ENCODE assay signal across 9 cellular contexts in genomic region chr19:18420931-18421330, GRCh38. TPM values are rescaled to one million over a fixed set of nuclear protein-coding genes. Genes with fewer than 3 reads are reported as not detected.
DNase-seq lines count a peak whose midpoint lies in the region; ATAC-seq and TF ChIP-seq lines count a peak whose summit lies in the region.
"Had no signal": no experiment of that assay in that cellular context is flagged by ENCODE, and none has a peak within 500 bp of the region (broad histone marks: within the 10 kb centered on the region; RNA-seq: fewer than 3 reads in every experiment).

No MANE protein-coding gene starts in this region.

- peaks cover 51 to 62% (median 57%) of the 10 kb centered on the region in 11 experiments for H4K20me1 ChIP-seq in BLaER1 treated with 17β-estradiol and CSF1 and Interleukin-3, amounts not matched to agents 10 nM and 100 nM

- no peaks in the 10 kb centered on the region for H3K9me3 ChIP-seq in BLaER1 treated with 17β-estradiol and CSF1 and Interleukin-3, amounts not matched to agents 10 nM and 100 nM (replicated peaks in 1 of 11)
- H3K9me3 ChIP-seq in MG63 = no peaks in the 10 kb centered on the region
- H3K9me3 ChIP-seq in colonic mucosa = no peaks in the 10 kb centered on the region
- no peaks in the 10 kb centered on the region for H3K9me3 ChIP-seq in ovary

- intact Hi-C loops in colonic mucosa (cut with DNase I) (no loop called here), ovary (cut with DNase I) (loop anchor here in 1 of 4 donors (10.0 kb wide), 1 partner anchor 416 kb away; the partner anchor contains the start of gene ARRDC2)

- TF ChIP-seq CTCF in colonic mucosa (IDR thresholded peaks at IDR 0.05) (no peak), ovary (IDR thresholded peaks at IDR 0.05) (no peak)

- H3K27me3 ChIP-seq in BLaER1 treated with 17β-estradiol and CSF1 and Interleukin-3, amounts not matched to agents 10 nM and 100 nM = no peaks in the 10 kb centered on the region
- H3K27me3 ChIP-seq in MG63 = no peaks in the 10 kb centered on the region
- peaks cover 13% of the 10 kb centered on the region for H3K27me3 ChIP-seq in colonic mucosa
- H3K27me3 ChIP-seq in ovary = no peaks in the 10 kb centered on the region

- H3K36me3 ChIP-seq in BLaER1 treated with 17β-estradiol and CSF1 and Interleukin-3, amounts not matched to agents 10 nM and 100 nM = peaks cover 0 to 14% (median 0%) of the 10 kb centered on the region in 11 experiments; a peak in 6 of 22 replicates
- peaks cover 35% of the 10 kb centered on the region for H3K36me3 ChIP-seq in MG63
- no peaks in the 10 kb centered on the region for H3K36me3 ChIP-seq in colonic mucosa
- H3K36me3 ChIP-seq in ovary = no peaks in the 10 kb centered on the region

- DNase-seq in MG63 (no peak), colonic mucosa (no peak), ovary (peak in 4 of 5 donors; percentile 29 to 49 (median 47)), putamen (ENCODE audit: low spot score) (no peak), superior temporal gyrus (ENCODE audit: extremely low spot score) (no peak), cerebellum (ENCODE audit: low spot score) (no peak)
- DNase-seq: NCI-H187 treated with DMSO at 0.1 percent for 48 hours had no signal

- H3K4me1 ChIP-seq in BLaER1 treated with 17β-estradiol and CSF1 and Interleukin-3, amounts not matched to agents 10 nM and 100 nM = peaks cover 75 to 94% (median 89%) of the 10 kb centered on the region in 10 experiments
- H3K4me1 ChIP-seq in colonic mucosa = peaks cover 28% of the 10 kb centered on the region
- peaks cover 21% of the 10 kb centered on the region for H3K4me1 ChIP-seq in ovary (ENCODE audit: insufficient read depth)

- no peak for ATAC-seq in esophagus mucosa

- H3K4me3 ChIP-seq in BLaER1 treated with 17β-estradiol and CSF1 and Interleukin-3, amounts not matched to agents 10 nM and 100 nM = peak overlapping the region; percentile 77 to 98 (median 94)
- H3K4me3 ChIP-seq in MG63 = peak overlapping the region; percentile 77
- peak overlapping the region; percentile 73 for H3K4me3 ChIP-seq in colonic mucosa
- H3K4me3 ChIP-seq in ovary = no peak overlapping the region

- H3K27ac ChIP-seq in BLaER1 treated with 17β-estradiol and CSF1 and Interleukin-3, amounts not matched to agents 10 nM and 100 nM = peak overlapping the region in 9 of 11 experiments; percentile 84 to 100 (median 95); a peak in 15 of 22 replicates
- H3K27ac ChIP-seq in colonic mucosa (peak overlapping the region; percentile 79), ovary (peak overlapping the region in 1 of 2 donors; percentile 23)

- peak overlapping the region; percentile 82 to 98 (median 92) for H3K9ac ChIP-seq in BLaER1 treated with 17β-estradiol and CSF1 and Interleukin-3, amounts not matched to agents 10 nM and 100 nM
- H3K9ac ChIP-seq in colonic mucosa (ENCODE audit: low read depth in 2 of 2, low read length in 2 of 2) = peak overlapping the region in 1 of 2 donors; percentile 24

- TF ChIP-seq POLR2A in ovary (IDR thresholded peaks at IDR 0.05) = no peak

- 12 to 30% (median 20%) methylated on average over 2 of the region's 2 CpGs for WGBS in ovary, 3 donors

- peak overlapping the region; percentile 91 to 98 (median 95) for H3K4me2 ChIP-seq in BLaER1 treated with 17β-estradiol and CSF1 and Interleukin-3, amounts not matched to agents 10 nM and 100 nM

- no peak for TF ChIP-seq EP300 in ovary (IDR thresholded peaks at IDR 0.05)

RNA-seq across cellular contexts. Expression of gene SSBP4, which starts 1.7 kb away (rescaled TPM):
- 187 and 203 TPM in 2 replicates for total RNA-seq in MG63 (2014; rRNA removed; shearing (Covaris generic); ENCODE audit: low replicate concordance)
- total RNA-seq in colonic mucosa (10 to 100 TPM; 40.1 to 77.3 TPM), ovary (100 to 1,000 TPM in 2 of 7 donors, 10 to 100 TPM in 5; 58.9 to 124 (median 88.3) TPM), esophagus mucosa (15.7 TPM), cerebellum (32.2 TPM)
- polyA plus RNA-seq in ovary = 10 to 100 TPM in 1 of 2 donors, 1 to 10 TPM in 1; 4.6 to 90.3 TPM

RNA-seq across cellular contexts. Expression of gene ISYNA1, which starts 17.0 kb away (rescaled TPM):
- total RNA-seq in MG63 (2014; rRNA removed; shearing (Covaris generic); ENCODE audit: low replicate concordance) = 0.40 and 4.4 TPM in 2 replicates
- total RNA-seq in colonic mucosa (10 to 100 TPM; 17.7 to 25.7 TPM), ovary (100 to 1,000 TPM in 6 of 7 donors, 10 to 100 TPM in 1; 45.2 to 345 (median 217) TPM), esophagus mucosa (8.5 TPM), cerebellum (43.2 TPM)
- polyA plus RNA-seq in ovary = 100 to 1,000 TPM in 1 of 2 donors, 1 to 10 TPM in 1; 9.6 to 144 TPM

RNA-seq across cellular contexts. Expression of gene LRRC25, which starts 23.5 kb away (rescaled TPM):
- total RNA-seq in MG63 (2014; rRNA removed; shearing (Covaris generic); ENCODE audit: low replicate concordance) = not detected in 2 replicates
- total RNA-seq in colonic mucosa (1 to 10 TPM; 1.4 to 3.9 TPM), ovary (1 to 10 TPM; 1.8 to 9.2 (median 2.4) TPM), esophagus mucosa (0.48 TPM), cerebellum (1.00 TPM)
- 1 to 10 TPM; 1.4 to 3.2 TPM for polyA plus RNA-seq in ovary

RNA-seq across cellular contexts. Expression of gene GDF15, which starts 35.0 kb away (rescaled TPM):
- total RNA-seq in MG63 (2014; rRNA removed; shearing (Covaris generic); ENCODE audit: low replicate concordance) = 2.3 and 13.1 TPM in 2 replicates
- total RNA-seq in colonic mucosa = 100 to 1,000 TPM; 120 to 159 TPM
- 10 to 100 TPM in 2 of 7 donors, 1 to 10 TPM in 5; 1.5 to 20.9 (median 3.7) TPM for total RNA-seq in ovary
- polyA plus RNA-seq in ovary = 1 to 10 TPM in 1 of 2 donors, under 1 TPM in 1; 0.67 to 2.7 TPM
- total RNA-seq in esophagus mucosa = 3.9 TPM
- 0.36 TPM for total RNA-seq in cerebellum

Comparison
In these comparisons a context has a peak if more than half of its experiments do, and no peak if none do; other contexts are left out.
1. DNase-seq: peak in ovary (4 of 5); none in MG63 (single experiment), colonic mucosa (single experiment), putamen (single experiment), superior temporal gyrus (single experiment) and cerebellum (single experiment).